ENCODE assay signal across 17 cellular contexts in genomic region chr12:130807309-130807708, GRCh38. TPM values are rescaled to one million over a fixed set of nuclear protein-coding genes. Genes with fewer than 3 reads are reported as not detected.
DNase-seq lines count a peak whose midpoint lies in the region; ATAC-seq and TF ChIP-seq lines count a peak whose summit lies in the region.
"Had no signal": no experiment of that assay in that cellular context is flagged by ENCODE, and none has a peak within 500 bp of the region (broad histone marks: within the 10 kb centered on the region; RNA-seq: fewer than 3 reads in every experiment).

No MANE protein-coding gene starts in this region.

- H3K4me2 ChIP-seq in BLaER1, result peak overlapping the region; percentile 74
- H3K4me2 ChIP-seq: GM23338 had no signal

- H3K4me1 ChIP-seq in BLaER1 (peaks cover 35% of the 10 kb centered on the region), RWPE2 (ENCODE audit: insufficient read depth, poor library complexity, severe bottlenecking) (peaks cover 11% of the 10 kb centered on the region)

- H3K36me3 ChIP-seq in BLaER1, result peaks cover 92% of the 10 kb centered on the region
- peaks cover 55% of the 10 kb centered on the region for H3K36me3 ChIP-seq in RWPE2 (ENCODE audit: low read depth)

- H3K36me3 Mint-ChIP-seq in osteocyte (ENCODE audit: unreplicated experiment), result peaks cover 60% of the 10 kb centered on the region
- H3K36me3 Mint-ChIP-seq in activated T-helper 1 cell treated with anti-CD3 and anti-CD28 coated beads, Interleukin-12 subunit alpha, Interleukin-12 subunit beta, Interleukin-2, Interleukin-4 antibody, amounts not matched to agents 30 ng/mL and 10 ng/mL and 1 ng/mL, durations not matched to agents 14 hours and 24 hours and 36 hours (ENCODE audit: low read depth), result peaks cover 40% of the 10 kb centered on the region

- H3K4me1 Mint-ChIP-seq in osteocyte (ENCODE audit: unreplicated experiment), result peaks cover 5% of the 10 kb centered on the region
- H3K4me1 Mint-ChIP-seq in activated T-helper 1 cell treated with anti-CD3 and anti-CD28 coated beads, Interleukin-12 subunit alpha, Interleukin-12 subunit beta, Interleukin-2, Interleukin-4 antibody, amounts not matched to agents 30 ng/mL and 10 ng/mL and 1 ng/mL, durations not matched to agents 14 hours and 24 hours and 36 hours (ENCODE audit: low read depth), result no peaks in the 10 kb centered on the region
- H3K4me1 Mint-ChIP-seq: B cell had no signal

- H3K27ac Mint-ChIP-seq in osteocyte (ENCODE audit: unreplicated experiment), result no peak overlapping the region
- H3K27ac Mint-ChIP-seq in activated T-helper 1 cell treated with anti-CD3 and anti-CD28 coated beads, Interleukin-12 subunit alpha, Interleukin-12 subunit beta, Interleukin-2, Interleukin-4 antibody, amounts not matched to agents 30 ng/mL and 10 ng/mL and 1 ng/mL, durations not matched to agents 14 hours and 24 hours and 36 hours, result no peak overlapping the region
- H3K27ac Mint-ChIP-seq: B cell had no signal

- H3K4me3 ChIP-seq in BLaER1 (no peak overlapping the region), RWPE2 (ENCODE audit: severe bottlenecking) (no peak overlapping the region)
- H3K4me3 ChIP-seq: GM23338 had no signal

- no peak for TF ChIP-seq CTCF in RWPE2 (IDR thresholded peaks at IDR 0.05; ENCODE audit: poor library complexity, severe bottlenecking)
- TF ChIP-seq CTCF in osteocyte (IDR thresholded peaks at IDR 0.05), result no peak

- no peaks in the 10 kb centered on the region for H4K20me1 ChIP-seq in BLaER1

- ATAC-seq in RWPE2 (ENCODE audit: low read depth) (no peak), HG02623 (IDR thresholded peaks at IDR 0.05; ENCODE audit: unreplicated experiment) (no peak)
- ATAC-seq: HCT116 had no signal

- intact Hi-C loops in activated T-helper 1 cell treated with anti-CD3 and anti-CD28 coated beads, Interleukin-12 subunit alpha, Interleukin-12 subunit beta, Interleukin-2, Interleukin-4 antibody, amounts not matched to agents 30 ng/mL and 10 ng/mL and 1 ng/mL, durations not matched to agents 14 hours and 24 hours and 36 hours (cut with micrococcal nuclease), result no loop called here

- no peak overlapping the region for H3K4me3 Mint-ChIP-seq in osteocyte (ENCODE audit: unreplicated experiment)
- H3K4me3 Mint-ChIP-seq in activated T-helper 1 cell treated with anti-CD3 and anti-CD28 coated beads, Interleukin-12 subunit alpha, Interleukin-12 subunit beta, Interleukin-2, Interleukin-4 antibody, amounts not matched to agents 30 ng/mL and 10 ng/mL and 1 ng/mL, durations not matched to agents 14 hours and 24 hours and 36 hours, result no peak overlapping the region
- H3K4me3 Mint-ChIP-seq: B cell; CD4-positive, alpha-beta memory T cell; GM23338; H9 had no signal

- no peak for DNase-seq in RWPE2 (ENCODE audit: low spot score)
- peak; percentile 77 for DNase-seq in osteocyte (ENCODE audit: extremely low spot score, unreplicated experiment)
- DNase-seq in activated T-helper 1 cell treated with anti-CD3 and anti-CD28 coated beads, Interleukin-12 subunit alpha, Interleukin-12 subunit beta, Interleukin-2, Interleukin-4 antibody, amounts not matched to agents 30 ng/mL and 10 ng/mL and 1 ng/mL, durations not matched to agents 14 hours and 24 hours and 36 hours (ENCODE audit: low spot score), result no peak
- DNase-seq in NOMO-1 treated with DMSO at 0.1 percent for 48 hours (lab: John Stamatoyannopoulos, UW; ENCODE audit: unreplicated experiment), result no peak
- DNase-seq: C1 segment of cervical spinal cord; Calu3; CD4-positive, alpha-beta memory T cell; COR-L47; DMS79 treated with DMSO at 0.1 percent for 48 hours; GF-D8; H9 had no signal

- no peaks in the 10 kb centered on the region for H3K9me3 Mint-ChIP-seq in osteocyte (ENCODE audit: unreplicated experiment)
- peaks cover 4% of the 10 kb centered on the region for H3K9me3 Mint-ChIP-seq in activated T-helper 1 cell treated with anti-CD3 and anti-CD28 coated beads, Interleukin-12 subunit alpha, Interleukin-12 subunit beta, Interleukin-2, Interleukin-4 antibody, amounts not matched to agents 30 ng/mL and 10 ng/mL and 1 ng/mL, durations not matched to agents 14 hours and 24 hours and 36 hours
- H3K9me3 Mint-ChIP-seq: GM23338, H9 had no signal

- H3K27me3 Mint-ChIP-seq in osteocyte (ENCODE audit: unreplicated experiment), result no peaks in the 10 kb centered on the region
- H3K27me3 Mint-ChIP-seq in activated T-helper 1 cell treated with anti-CD3 and anti-CD28 coated beads, Interleukin-12 subunit alpha, Interleukin-12 subunit beta, Interleukin-2, Interleukin-4 antibody, amounts not matched to agents 30 ng/mL and 10 ng/mL and 1 ng/mL, durations not matched to agents 14 hours and 24 hours and 36 hours (ENCODE audit: insufficient read depth), result no peaks in the 10 kb centered on the region
- H3K27me3 Mint-ChIP-seq: B cell; CD4-positive, alpha-beta memory T cell had no signal

- no peak overlapping the region for H3K9ac ChIP-seq in BLaER1

- H3K9me3 ChIP-seq in BLaER1 (peaks cover 67% of the 10 kb centered on the region), RWPE2 (ENCODE audit: severe bottlenecking) (no peaks in the 10 kb centered on the region)

- 0 out of 2 replicates have a peak, but pooled peaks cover 4% of the 10 kb centered on the region for H3K27me3 ChIP-seq in BLaER1
- no peaks in the 10 kb centered on the region for H3K27me3 ChIP-seq in RWPE2 (ENCODE audit: insufficient read depth, poor library complexity, severe bottlenecking)

- H3K27ac ChIP-seq in BLaER1 (no peak overlapping the region), RWPE2 (ENCODE audit: poor library complexity, severe bottlenecking) (peak overlapping the region; percentile 28)
- H3K27ac ChIP-seq: 22Rv1 had no signal

RNA-seq across cellular contexts. Expression of gene STX2, which starts 31.7 kb away (rescaled TPM):
- total RNA-seq in osteocyte, result 32.0 and 36.5 TPM in 2 replicates
- total RNA-seq in activated T-helper 1 cell treated with anti-CD3 and anti-CD28 coated beads, Interleukin-12 subunit alpha, Interleukin-12 subunit beta, Interleukin-2, Interleukin-4 antibody, amounts not matched to agents 30 ng/mL and 10 ng/mL and 1 ng/mL, durations not matched to agents 14 hours and 24 hours and 36 hours, result 15.9 and 17.9 TPM in 2 replicates
